ENCODE assay signal across 9 cellular contexts in genomic region chr2:235668782-235669181, GRCh38.
A peak's percentile ranks its signal among the peaks of the same experiment; 100 is the strongest.
DNase-seq lines count a peak whose midpoint lies in the region; ATAC-seq and TF ChIP-seq lines count a peak whose summit lies in the region.
"Had no signal": no experiment of that assay in that cellular context is flagged by ENCODE, and none has a peak within 500 bp of the region (broad histone marks: within the 10 kb centered on the region; RNA-seq: fewer than 3 reads in every experiment).

No MANE protein-coding gene starts in this region.

- intact Hi-C loops in CD4-positive, alpha-beta memory T cell (cut with micrococcal nuclease) = no loop called here

- ATAC-seq in GM19035 (IDR thresholded peaks at IDR 0.05; ENCODE audit: unreplicated experiment) (no peak), GM18858 (IDR thresholded peaks at IDR 0.05; ENCODE audit: unreplicated experiment) (no peak)

- TF ChIP-seq CTCF in HFFc6 (IDR thresholded peaks at IDR 0.05) = no peak
- TF ChIP-seq CTCF in chondrocyte (IDR thresholded peaks at IDR 0.05) = no peak
- TF ChIP-seq CTCF in nephron (IDR thresholded peaks at IDR 0.05; ENCODE audit: unreplicated experiment in 3 of 3) = no peak

- peaks cover 33 to 40% of the 10 kb centered on the region in 2 donors for H3K27me3 Mint-ChIP-seq in CD4-positive, alpha-beta memory T cell
- H3K27me3 Mint-ChIP-seq in HFFc6 (ENCODE audit: insufficient read depth) = no peaks in the 10 kb centered on the region
- H3K27me3 Mint-ChIP-seq in chondrocyte (ENCODE audit: low read depth) = no peaks in the 10 kb centered on the region
- peaks cover 38% of the 10 kb centered on the region for H3K27me3 Mint-ChIP-seq in nephron (ENCODE audit: low read depth)

- H3K27me3 ChIP-seq in CD4-positive, alpha-beta memory T cell (ENCODE audit: insufficient read depth, low read length) = no peaks in the 10 kb centered on the region

- CTCF ChIA-PET in CD4-positive, alpha-beta memory T cell (lab: Charles Lee; ENCODE audit: partially characterized antibody) = no interaction called here

- no peaks in the 10 kb centered on the region for H3K9me3 ChIP-seq in CD4-positive, alpha-beta memory T cell (ENCODE audit: control insufficient read depth in 1 of 2, low read length in 2 of 2)
- H3K9me3 ChIP-seq: lower lobe of right lung had no signal

- no peaks in the 10 kb centered on the region for H3K4me1 ChIP-seq in CD4-positive, alpha-beta memory T cell (ENCODE audit: insufficient read depth, low read length)

- peaks cover 0 to 3% (median 0%) of the 10 kb centered on the region in 8 donors for H3K9me3 Mint-ChIP-seq in CD4-positive, alpha-beta memory T cell
- H3K9me3 Mint-ChIP-seq in HFFc6 (no peaks in the 10 kb centered on the region), chondrocyte (ENCODE audit: low read depth) (no peaks in the 10 kb centered on the region), nephron (no peaks in the 10 kb centered on the region)

- peak overlapping the region; percentile 5 to 71 (median 60) for H3K4me3 Mint-ChIP-seq in CD4-positive, alpha-beta memory T cell
- peak overlapping the region; percentile 69 for H3K4me3 Mint-ChIP-seq in HFFc6
- peak overlapping the region; percentile 46 for H3K4me3 Mint-ChIP-seq in chondrocyte (ENCODE audit: unreplicated experiment)
- peak overlapping the region; percentile 71 to 83 (median 80) for H3K4me3 Mint-ChIP-seq in nephron

- no peak overlapping the region for H3K27ac ChIP-seq in CD4-positive, alpha-beta memory T cell (ENCODE audit: low read depth, low read length)
- H3K27ac ChIP-seq: lower lobe of right lung had no signal

- H3K27ac Mint-ChIP-seq in CD4-positive, alpha-beta memory T cell = no peak overlapping the region
- H3K27ac Mint-ChIP-seq in HFFc6 (no peak overlapping the region), chondrocyte (ENCODE audit: unreplicated experiment) (no peak overlapping the region), nephron (no peak overlapping the region)

- H3K36me3 ChIP-seq in CD4-positive, alpha-beta memory T cell (ENCODE audit: insufficient read depth, low read length) = no peaks in the 10 kb centered on the region
- H3K36me3 ChIP-seq: lower lobe of right lung had no signal

- POLR2A ChIA-PET in CD4-positive, alpha-beta memory T cell (lab: Charles Lee; ENCODE audit: partially characterized antibody) = no interaction called here

- H3K4me3 ChIP-seq in CD4-positive, alpha-beta memory T cell (ENCODE audit: low read length in 2 of 2) = no peak overlapping the region

- H3K36me3 Mint-ChIP-seq in CD4-positive, alpha-beta memory T cell = no peaks in the 10 kb centered on the region
- no peaks in the 10 kb centered on the region for H3K36me3 Mint-ChIP-seq in HFFc6 (ENCODE audit: low read depth)
- no peaks in the 10 kb centered on the region for H3K36me3 Mint-ChIP-seq in chondrocyte (ENCODE audit: low read depth)
- H3K36me3 Mint-ChIP-seq in nephron (ENCODE audit: low read depth) = no peaks in the 10 kb centered on the region

- no peak for DNase-seq in CD4-positive, alpha-beta memory T cell
- DNase-seq in HFFc6 (no peak), chondrocyte (ENCODE audit: low spot score) (no peak), RPMI8226 (no peak), EL (no peak)

- peaks cover 10 to 41% (median 19%) of the 10 kb centered on the region in 4 donors for H3K4me1 Mint-ChIP-seq in CD4-positive, alpha-beta memory T cell
- peaks cover 29% of the 10 kb centered on the region for H3K4me1 Mint-ChIP-seq in HFFc6 (ENCODE audit: low read depth)
- peaks cover 37% of the 10 kb centered on the region for H3K4me1 Mint-ChIP-seq in chondrocyte (ENCODE audit: low read depth)
- H3K4me1 Mint-ChIP-seq in nephron = peaks cover 33% of the 10 kb centered on the region
